25 cellular contexts compared by ENCODE assay signal in the genomic region with DNA sequence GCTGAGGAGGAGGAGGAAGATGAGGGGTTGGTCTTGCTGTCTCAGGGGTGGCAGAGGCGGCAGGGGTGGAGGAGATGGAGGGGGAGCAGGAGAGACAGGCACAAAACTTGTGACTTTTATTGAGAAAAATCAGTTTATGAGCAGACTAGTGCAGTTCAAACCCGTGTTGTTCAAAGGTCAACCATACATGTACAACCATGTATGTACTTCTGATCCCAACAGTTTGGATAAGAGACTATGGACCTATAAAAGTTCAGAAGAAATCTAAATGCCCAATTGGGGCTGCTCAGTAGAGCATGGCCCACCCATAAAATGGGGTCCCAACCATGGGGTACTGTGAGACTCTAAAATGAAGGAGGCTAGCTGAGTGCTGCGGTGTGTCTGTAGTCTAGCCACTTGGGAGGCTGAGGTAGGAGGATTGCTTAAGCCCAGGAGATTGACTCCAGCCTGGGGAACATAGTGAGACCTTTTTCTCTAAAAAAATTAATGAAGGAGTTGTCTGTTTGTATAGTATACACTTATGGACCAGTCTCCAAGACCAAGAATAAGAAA. TPM values are rescaled to one million over a fixed set of nuclear protein-coding genes. Genes with fewer than 3 reads are reported as not detected.
"Had no signal": no experiment of that assay in that cellular context is flagged by ENCODE, and none has a peak within 500 bp of the region (broad histone marks: within the 10 kb centered on the region; RNA-seq: fewer than 3 reads in every experiment).

No MANE protein-coding gene starts in this region.

- FAIRE-seq: islet of Langerhans had no signal

- H3K9me3 Mint-ChIP-seq: central memory CD8-positive, alpha-beta T cell; naive thymus-derived CD8-positive, alpha-beta T cell; stimulated activated memory B cell treated with anti-CD40 and anti-IgM and Interleukin-4, amounts not matched to agents 10 μg/mL and 1 μg/mL and 100 μg/mL, for 72 hours; stimulated activated naive CD8-positive, alpha-beta T cell treated with anti-CD3 and anti-CD28 coated beads, Interleukin-15, amount 100 ng/mL, for 72 hours had no signal

- H3K4me1 ChIP-seq: gastrocnemius medialis, heart right ventricle, left lung, parathyroid adenoma, right atrium auricular region, testis had no signal

- H3K4me1 Mint-ChIP-seq: central memory CD8-positive, alpha-beta T cell; stimulated activated naive CD8-positive, alpha-beta T cell treated with anti-CD3 and anti-CD28 coated beads, Interleukin-15, amount 100 ng/mL, for 72 hours had no signal

- H3K9me3 ChIP-seq: esophagus muscularis mucosa, gastrocnemius medialis, heart right ventricle, left lung, right atrium auricular region, testis, tibial nerve had no signal

- H3K4me2 ChIP-seq: smooth muscle cell had no signal

- H3K36me3 ChIP-seq: esophagus muscularis mucosa, gastrocnemius medialis, heart right ventricle, left lung, right atrium auricular region, tibial nerve had no signal

- DNase-seq: effector memory CD4-positive, alpha-beta T cell; gastrocnemius medialis; heart right ventricle; left lung; mesendoderm; naive thymus-derived CD8-positive, alpha-beta T cell; stimulated activated CD4-positive, alpha-beta T cell treated with anti-CD3 and anti-CD28 coated beads, Interleukin-15, amount 100 ng/mL, for 24 hours; stimulated activated CD4-positive, alpha-beta T cell treated with anti-CD3 and anti-CD28 coated beads, Interleukin-1b, Interleukin-23, amount 100 ng/mL, for 48 hours; stimulated activated CD4-positive, alpha-beta T cell treated with anti-CD3 and anti-CD28 coated beads, Interleukin-4, amount 100 ng/mL, for 24 hours; stimulated activated naive CD8-positive, alpha-beta T cell treated with anti-CD3 and anti-CD28 coated beads, Interleukin-15, amount 100 ng/mL, for 72 hours; testis had no signal

- ATAC-seq: gastrocnemius medialis; heart right ventricle; left lung; naive thymus-derived CD8-positive, alpha-beta T cell; stimulated activated memory B cell treated with anti-CD40 and anti-IgM and Interleukin-4, amounts not matched to agents 10 μg/mL and 1 μg/mL and 100 μg/mL, for 72 hours; stimulated activated naive CD8-positive, alpha-beta T cell treated with anti-CD3 and anti-CD28 coated beads, Interleukin-15, amount 100 ng/mL, for 72 hours had no signal

- H3K27ac Mint-ChIP-seq: stimulated activated memory B cell treated with anti-CD40 and anti-IgM and Interleukin-4, amounts not matched to agents 10 μg/mL and 1 μg/mL and 100 μg/mL, for 72 hours; stimulated activated naive CD8-positive, alpha-beta T cell treated with anti-CD3 and anti-CD28 coated beads, Interleukin-15, amount 100 ng/mL, for 72 hours had no signal

- H3K27ac ChIP-seq: epithelial cell of prostate, esophagus muscularis mucosa, gastrocnemius medialis, heart right ventricle, left lung, parathyroid adenoma, right atrium auricular region, testis, tibial nerve had no signal

- H3K27me3 ChIP-seq: right atrium auricular region, testis, tibial nerve had no signal

- H2AFZ ChIP-seq: parathyroid adenoma had no signal

- H3K79me2 ChIP-seq: parathyroid adenoma had no signal

- H3K4me3 Mint-ChIP-seq: central memory CD8-positive, alpha-beta T cell; naive thymus-derived CD8-positive, alpha-beta T cell; stimulated activated memory B cell treated with anti-CD40 and anti-IgM and Interleukin-4, amounts not matched to agents 10 μg/mL and 1 μg/mL and 100 μg/mL, for 72 hours; stimulated activated naive CD8-positive, alpha-beta T cell treated with anti-CD3 and anti-CD28 coated beads, Interleukin-15, amount 100 ng/mL, for 72 hours had no signal

- H3K36me3 Mint-ChIP-seq: naive thymus-derived CD8-positive, alpha-beta T cell; stimulated activated memory B cell treated with anti-CD40 and anti-IgM and Interleukin-4, amounts not matched to agents 10 μg/mL and 1 μg/mL and 100 μg/mL, for 72 hours had no signal

- H3K4me3 ChIP-seq: esophagus muscularis mucosa, gastrocnemius medialis, heart right ventricle, left lung, lung, right atrium auricular region, smooth muscle cell, testis, tibial nerve had no signal

- H3K9ac ChIP-seq: parathyroid adenoma had no signal

RNA-seq across cellular contexts. Expression of gene SLC22A7, which starts 7.6 kb away (rescaled TPM):
- total RNA-seq: esophagus muscularis mucosa; fibroblast of villous mesenchyme; left lung; lung; naive thymus-derived CD8-positive, alpha-beta T cell; omental fat pad; right atrium auricular region; smooth muscle cell; subcutaneous adipose tissue; testis; tibial nerve; urinary bladder had no signal
- polyA plus RNA-seq: lung; naive thymus-derived CD8-positive, alpha-beta T cell; smooth muscle cell had no signal

RNA-seq across cellular contexts. Expression of gene CRIP3, which starts 18.2 kb away (rescaled TPM):
- total RNA-seq: esophagus muscularis mucosa, fibroblast of villous mesenchyme, smooth muscle cell had no signal
- polyA plus RNA-seq: naive thymus-derived CD8-positive, alpha-beta T cell; smooth muscle cell had no signal

RNA-seq across cellular contexts. Expression of gene TTBK1, which starts 47.1 kb away (rescaled TPM):
- total RNA-seq: fibroblast of villous mesenchyme; naive thymus-derived CD8-positive, alpha-beta T cell; omental fat pad; smooth muscle cell; subcutaneous adipose tissue; tibial nerve had no signal
- polyA plus RNA-seq: naive thymus-derived CD8-positive, alpha-beta T cell; smooth muscle cell had no signal
